11 cellular contexts compared by ENCODE assay signal in the genomic region with DNA sequence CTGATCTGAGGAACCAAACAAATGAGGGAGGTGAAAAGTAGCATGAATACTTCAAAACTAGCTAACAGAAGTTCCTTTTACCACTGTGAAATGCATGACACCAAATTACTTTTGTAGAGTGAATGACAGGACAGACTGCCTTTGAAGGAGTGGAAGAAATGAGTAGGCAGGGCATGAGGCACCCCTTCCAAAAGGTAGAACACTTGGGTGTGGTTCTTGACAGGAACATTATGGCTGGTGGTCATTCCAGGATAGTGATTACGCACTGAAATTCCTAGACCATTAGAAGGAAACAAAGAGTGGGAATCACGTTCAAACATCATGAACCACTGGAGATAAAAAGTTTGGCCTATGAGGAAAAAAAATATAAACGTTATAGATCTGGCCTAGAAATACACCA. TPM values are rescaled to one million over a fixed set of nuclear protein-coding genes. Genes with fewer than 3 reads are reported as not detected.
DNase-seq lines count a peak whose midpoint lies in the region; ATAC-seq and TF ChIP-seq lines count a peak whose summit lies in the region.
"Had no signal": no experiment of that assay in that cellular context is flagged by ENCODE, and none has a peak within 500 bp of the region (broad histone marks: within the 10 kb centered on the region; RNA-seq: fewer than 3 reads in every experiment).

No MANE protein-coding gene starts in this region.

- ATAC-seq in PC-3 (no peak), left lung (no peak)
- ATAC-seq: left lobe of liver had no signal

- H3K4me2 ChIP-seq in PC-3 (ENCODE audit: low read length) (peak overlapping the region; percentile 98), neural cell (ENCODE audit: low read length) (no peak overlapping the region)

- BruUV-seq in PC-3 (replicated peaks; lab: Mats Ljungman, UMichigan) = no TSS peak

- H3K79me2 ChIP-seq in PC-3 (ENCODE audit: low read length) (peaks cover 92% of the 10 kb centered on the region), neural cell (replicated peaks; ENCODE audit: insufficient read depth, low read length) (peaks cover 59% of the 10 kb centered on the region)

- H3K4me3 Mint-ChIP-seq in brain = peak overlapping the region; percentile 73 to 91 (median 89)

- no peak overlapping the region for H2AFZ ChIP-seq in PC-3 (ENCODE audit: low read length)
- H2AFZ ChIP-seq in neural cell (ENCODE audit: low read depth, low read length) = no peak overlapping the region

- H3K27me3 Mint-ChIP-seq in brain = peaks cover 9% of the 10 kb centered on the region

- H3K9ac ChIP-seq in PC-3 (ENCODE audit: low read length) (no peak overlapping the region), neural cell (ENCODE audit: low read length) (no peak overlapping the region)

- DNase-seq in ELR (ENCODE audit: low read depth) (peak; percentile 26), PC-3 (peak; percentile 19), RPMI8226 (no peak), SJCRH30 (no peak), left lung (no peak), LoVo (ENCODE audit: low spot score) (no peak)
- DNase-seq: Peyer's patch had no signal

- no peak overlapping the region for H3K27ac ChIP-seq in PC-3 (ENCODE audit: low read length)
- no peak overlapping the region for H3K27ac ChIP-seq in neural cell (ENCODE audit: low read length)
- H3K27ac ChIP-seq in SJCRH30 = no peak overlapping the region
- no peak overlapping the region for H3K27ac ChIP-seq in left lung
- H3K27ac ChIP-seq: suprapubic skin had no signal

- H3K4me1 ChIP-seq in PC-3 (ENCODE audit: insufficient read depth, low read length) = peaks cover 13% of the 10 kb centered on the region
- H3K4me1 ChIP-seq in SJCRH30 = no peaks in the 10 kb centered on the region
- peaks cover 0 to 24% of the 10 kb centered on the region in 2 donors for H3K4me1 ChIP-seq in left lung

- no peak for TF ChIP-seq EP300 in neural cell (conservative IDR thresholded peaks at IDR 0.05; ENCODE audit: poor library complexity, severe bottlenecking)

- no peak for TF ChIP-seq RAD21 in neural cell (conservative IDR thresholded peaks at IDR 0.05)

- H3K36me3 Mint-ChIP-seq in brain = peaks cover 22% of the 10 kb centered on the region

- POLR2A ChIA-PET in PC-3 (lab: Charles Lee; ENCODE audit: unreplicated experiment) = no interaction called here

- no peaks in the 10 kb centered on the region for H3F3A ChIP-seq in PC-3 (ENCODE audit: low read length, unreplicated experiment)
- H3F3A ChIP-seq in neural cell (ENCODE audit: insufficient read depth, low read length, poor library complexity, severe bottlenecking) = no peaks in the 10 kb centered on the region

- CTCF ChIA-PET in PC-3 (lab: Charles Lee) = no interaction called here

- no peaks in the 10 kb centered on the region for H3K9me3 ChIP-seq in PC-3 (ENCODE audit: low read length)
- no peaks in the 10 kb centered on the region for H3K9me3 ChIP-seq in neural cell (ENCODE audit: low read length)
- H3K9me3 ChIP-seq in SJCRH30 (replicated peaks) = no peaks in the 10 kb centered on the region
- no peaks in the 10 kb centered on the region for H3K9me3 ChIP-seq in left lung
- H3K9me3 ChIP-seq: suprapubic skin had no signal

- H3K4me3 ChIP-seq in PC-3 (ENCODE audit: low read length) = peak overlapping the region; percentile 96
- peak overlapping the region; percentile 81 for H3K4me3 ChIP-seq in neural cell (ENCODE audit: low read length)
- no peak overlapping the region for H3K4me3 ChIP-seq in SJCRH30
- no peak overlapping the region for H3K4me3 ChIP-seq in left lung

- intact Hi-C loops in PC-3 (cut with micrococcal nuclease) (loop anchor here (5.0 kb wide), 1 partner anchor 361 kb away; a partner anchor contains a TSS), left lung (cut with DNase I) (no loop called here)

- no peaks in the 10 kb centered on the region for H3K9me2 ChIP-seq in PC-3 (replicated peaks; ENCODE audit: low read length)
- H3K9me2 ChIP-seq in neural cell (ENCODE audit: insufficient read depth, low read length) = no peaks in the 10 kb centered on the region

- TF ChIP-seq CTCF in PC-3 (conservative IDR thresholded peaks at IDR 0.05; ENCODE audit: low read depth, low read length) = no peak
- no peak for TF ChIP-seq CTCF in brain (conservative IDR thresholded peaks at IDR 0.05)
- TF ChIP-seq CTCF in neural cell (IDR thresholded peaks at IDR 0.05; ENCODE audit: poor library complexity, severe bottlenecking) = no peak
- TF ChIP-seq CTCF in left lung (IDR thresholded peaks at IDR 0.05) = no peak

- peaks cover 0 to 16% (median 0%) of the 10 kb centered on the region in 5 experiments for H3K9me3 Mint-ChIP-seq in brain

- H3K27ac Mint-ChIP-seq in brain = peak overlapping the region in 2 of 5 experiments; percentile 35 to 60

- H3K27me3 ChIP-seq in PC-3 (ENCODE audit: low read length) (no peaks in the 10 kb centered on the region), neural cell (ENCODE audit: insufficient read depth, low read depth, low read length) (no peaks in the 10 kb centered on the region), SJCRH30 (no peaks in the 10 kb centered on the region), left lung (peaks cover 0 to under 1% of the 10 kb centered on the region in 2 donors)
- H3K27me3 ChIP-seq: Peyer's patch, suprapubic skin had no signal

- peaks cover 44% of the 10 kb centered on the region for H4K20me1 ChIP-seq in PC-3 (ENCODE audit: low read length)
- H4K20me1 ChIP-seq in neural cell (ENCODE audit: insufficient read depth) = no peaks in the 10 kb centered on the region

- peaks cover 47% of the 10 kb centered on the region for H3K4me1 Mint-ChIP-seq in brain

- H3K36me3 ChIP-seq in PC-3 (ENCODE audit: low read depth, low read length) (peaks cover 44% of the 10 kb centered on the region), neural cell (ENCODE audit: insufficient read depth, low read length) (no peaks in the 10 kb centered on the region), SJCRH30 (peaks cover 10% of the 10 kb centered on the region), left lung (peaks cover 0 to 12% of the 10 kb centered on the region in 2 donors)
- H3K36me3 ChIP-seq: Peyer's patch, suprapubic skin had no signal

TF ChIP-seq in neural cell, 6 proteins besides CTCF, POLR2A, EP300 and RAD21:
- no peak for TF ChIP-seq MXI1 (conservative IDR thresholded peaks at IDR 0.05; ENCODE audit: poor library complexity, severe bottlenecking)
- no peak for TF ChIP-seq POLR2AphosphoS5 (IDR thresholded peaks at IDR 0.05)
- TF ChIP-seq, protein P1, sequence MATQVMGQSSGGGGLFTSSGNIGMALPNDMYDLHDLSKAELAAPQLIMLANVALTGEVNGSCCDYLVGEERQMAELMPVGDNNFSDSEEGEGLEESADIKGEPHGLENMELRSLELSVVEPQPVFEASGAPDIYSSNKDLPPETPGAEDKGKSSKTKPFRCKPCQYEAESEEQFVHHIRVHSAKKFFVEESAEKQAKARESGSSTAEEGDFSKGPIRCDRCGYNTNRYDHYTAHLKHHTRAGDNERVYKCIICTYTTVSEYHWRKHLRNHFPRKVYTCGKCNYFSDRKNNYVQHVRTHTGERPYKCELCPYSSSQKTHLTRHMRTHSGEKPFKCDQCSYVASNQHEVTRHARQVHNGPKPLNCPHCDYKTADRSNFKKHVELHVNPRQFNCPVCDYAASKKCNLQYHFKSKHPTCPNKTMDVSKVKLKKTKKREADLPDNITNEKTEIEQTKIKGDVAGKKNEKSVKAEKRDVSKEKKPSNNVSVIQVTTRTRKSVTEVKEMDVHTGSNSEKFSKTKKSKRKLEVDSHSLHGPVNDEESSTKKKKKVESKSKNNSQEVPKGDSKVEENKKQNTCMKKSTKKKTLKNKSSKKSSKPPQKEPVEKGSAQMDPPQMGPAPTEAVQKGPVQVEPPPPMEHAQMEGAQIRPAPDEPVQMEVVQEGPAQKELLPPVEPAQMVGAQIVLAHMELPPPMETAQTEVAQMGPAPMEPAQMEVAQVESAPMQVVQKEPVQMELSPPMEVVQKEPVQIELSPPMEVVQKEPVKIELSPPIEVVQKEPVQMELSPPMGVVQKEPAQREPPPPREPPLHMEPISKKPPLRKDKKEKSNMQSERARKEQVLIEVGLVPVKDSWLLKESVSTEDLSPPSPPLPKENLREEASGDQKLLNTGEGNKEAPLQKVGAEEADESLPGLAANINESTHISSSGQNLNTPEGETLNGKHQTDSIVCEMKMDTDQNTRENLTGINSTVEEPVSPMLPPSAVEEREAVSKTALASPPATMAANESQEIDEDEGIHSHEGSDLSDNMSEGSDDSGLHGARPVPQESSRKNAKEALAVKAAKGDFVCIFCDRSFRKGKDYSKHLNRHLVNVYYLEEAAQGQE (IDR thresholded peaks at IDR 0.05; ENCODE audit: borderline replicate concordance) = no peak
- no peak for TF ChIP-seq TAF1 (IDR thresholded peaks at IDR 0.05; ENCODE audit: low read depth)
- no peak for TF ChIP-seq EZH2 (IDR thresholded peaks at IDR 0.05; ENCODE audit: borderline replicate concordance, insufficient read depth, low read length, poor library complexity, severe bottlenecking)
- no peak for TF ChIP-seq SMC3 (conservative IDR thresholded peaks at IDR 0.05; ENCODE audit: poor library complexity)

RNA-seq across cellular contexts. Expression of a gene that starts 4.9 kb away (rescaled TPM):
- total RNA-seq in PC-3 (2014; rRNA removed) (206 and 207 TPM in 2 replicates), left lung (100 to 1,000 TPM; 163 to 200 TPM)
- polyA plus RNA-seq in brain (ENCODE audit: insufficient read depth, low read depth, low replicate concordance) (105 TPM), neural cell (24.5 and 25.0 TPM in 2 replicates)
- polyA minus RNA-seq in neural cell = 162 and 192 TPM in 2 replicates
- total RNA-seq in SJCRH30 (2014; rRNA removed; shearing (Covaris generic)) = 92.5 and 98.9 TPM in 2 replicates

Comparison
In these comparisons a context has a peak if more than half of its experiments do, and no peak if none do; other contexts are left out.
1. DNase-seq: peak in ELR (single experiment) and PC-3 (single experiment); none in RPMI8226 (single experiment), SJCRH30 (0 of 2), left lung (0 of 2) and LoVo (single experiment).
2. H3K4me3 ChIP-seq: peak in PC-3 (single experiment) and neural cell (single experiment); none in SJCRH30 (single experiment) and left lung (0 of 2).